Comparison of ENCODE assay signal across 4 cellular contexts in the genomic region with DNA sequence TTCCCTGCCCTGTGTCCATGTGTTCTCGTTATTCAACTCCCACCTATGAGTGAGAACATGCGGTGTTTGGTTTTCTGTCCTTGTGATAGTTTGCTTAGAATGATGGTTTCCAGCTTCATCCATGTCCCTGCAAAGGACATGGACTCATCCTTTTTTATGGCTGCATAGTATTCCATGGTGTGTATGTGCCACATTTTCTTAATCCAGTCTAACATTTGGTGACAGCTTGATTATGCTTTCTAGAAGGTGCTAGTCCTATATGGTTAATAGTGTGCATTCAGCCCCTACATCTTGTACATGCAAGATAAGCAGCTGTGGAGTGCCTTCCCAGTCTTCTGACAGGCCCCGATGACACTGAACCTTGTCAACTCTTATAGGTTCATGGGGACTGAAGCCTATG. TPM values are rescaled to one million over a fixed set of nuclear protein-coding genes. Genes with fewer than 3 reads are reported as not detected.
"Had no signal": no experiment of that assay in that cellular context is flagged by ENCODE, and none has a peak within 500 bp of the region (broad histone marks: within the 10 kb centered on the region; RNA-seq: fewer than 3 reads in every experiment).

No MANE protein-coding gene starts in this region.

RNA-seq across cellular contexts. Expression of a gene that starts 28.5 kb away (rescaled TPM):
- total RNA-seq: activated CD4-positive, alpha-beta T cell treated with anti-CD3 and anti-CD28 coated beads for 36 hours; activated CD4-positive, alpha-beta T cell treated with anti-CD3 and anti-CD28 coated beads, Interleukin-2, amount 10 ng/mL, durations not matched to agents 24 days and 14 days; activated CD8-positive, alpha-beta memory T cell treated with anti-CD3 and anti-CD28 coated beads for 36 hours; activated CD8-positive, alpha-beta T cell treated with anti-CD3 and anti-CD28 coated beads, Interleukin-2, amount 10 ng/mL, durations not matched to agents 7 days and 5 days had no signal
